26 cellular contexts compared by ENCODE assay signal in genomic region chr21:37793660-37794059, GRCh38.
DNase-seq lines count a peak whose midpoint lies in the region; TF ChIP-seq lines count a peak whose summit lies in the region.
"Had no signal": no experiment of that assay in that cellular context is flagged by ENCODE, and none has a peak within 500 bp of the region (broad histone marks: within the 10 kb centered on the region; RNA-seq: fewer than 3 reads in every experiment).

No MANE protein-coding gene starts in this region.

- no peaks in the 10 kb centered on the region for H4K20me1 ChIP-seq in MM.1S (ENCODE audit: insufficient read depth, low read length)

- peaks cover 52% of the 10 kb centered on the region for H3K27me3 Mint-ChIP-seq in Calu3 (ENCODE audit: unreplicated experiment)
- H3K27me3 Mint-ChIP-seq: activated CD4-positive, alpha-beta memory T cell treated with anti-CD3 and anti-CD28 coated beads, Interleukin-2, amount 10 ng/mL, durations not matched to agents 7 days and 5 days; stimulated activated naive B cell treated with anti-CD40 and anti-IgM and Interleukin-4, amounts not matched to agents 10 μg/mL and 1 μg/mL and 100 μg/mL, for 72 hours had no signal

- no peak overlapping the region for H3K27ac ChIP-seq in MM.1S (ENCODE audit: low read length)
- H3K27ac ChIP-seq: left lung, prostate gland, sigmoid colon, upper lobe of left lung had no signal

- no peaks in the 10 kb centered on the region for H3F3A ChIP-seq in MM.1S (ENCODE audit: insufficient read depth, low read length)

- intact Hi-C loops in Calu3 (cut with micrococcal nuclease; ENCODE audit: unreplicated experiment), result no loop called here

- no peak overlapping the region for H2AFZ ChIP-seq in MM.1S (ENCODE audit: low read length)

- H3K36me3 ChIP-seq in MM.1S (replicated peaks; ENCODE audit: insufficient read depth, low read length), result no peaks in the 10 kb centered on the region
- H3K36me3 ChIP-seq: left lung, prostate gland, sigmoid colon, upper lobe of left lung had no signal

- H3K36me3 Mint-ChIP-seq in Calu3 (ENCODE audit: insufficient read depth, unreplicated experiment), result no peaks in the 10 kb centered on the region
- H3K36me3 Mint-ChIP-seq: stimulated activated naive B cell treated with anti-CD40 and anti-IgM and Interleukin-4, amounts not matched to agents 10 μg/mL and 1 μg/mL and 100 μg/mL, for 72 hours had no signal

- no peak overlapping the region for H3K4me3 Mint-ChIP-seq in Calu3 (ENCODE audit: low read depth, unreplicated experiment)
- H3K4me3 Mint-ChIP-seq: activated CD4-positive, alpha-beta memory T cell treated with anti-CD3 and anti-CD28 coated beads, Interleukin-2, amount 10 ng/mL, durations not matched to agents 7 days and 5 days; stimulated activated naive B cell treated with anti-CD40 and anti-IgM and Interleukin-4, amounts not matched to agents 10 μg/mL and 1 μg/mL and 100 μg/mL, for 72 hours; T-helper 17 cell had no signal

- H3K9me2 ChIP-seq in MM.1S (replicated peaks; ENCODE audit: insufficient read depth, low read length), result no peaks in the 10 kb centered on the region
- H3K9me2 ChIP-seq: SK-N-SH had no signal

- H3K79me2 ChIP-seq in MM.1S (ENCODE audit: low read length), result no peaks in the 10 kb centered on the region

- TF ChIP-seq CTCF in MM.1S (IDR thresholded peaks at IDR 0.05; ENCODE audit: low read length), result no peak
- no peak for TF ChIP-seq CTCF in choroid plexus epithelial cell (conservative IDR thresholded peaks at IDR 0.05; ENCODE audit: low read depth, low read length)
- TF ChIP-seq CTCF in Calu3 (IDR thresholded peaks at IDR 0.05; ENCODE audit: unreplicated experiment), result no peak

- peaks cover 6% of the 10 kb centered on the region; the same call in 1 of the 2 replicates for H3K4me1 ChIP-seq in MM.1S (ENCODE audit: low read length)
- H3K4me1 ChIP-seq: left lung, prostate gland, sigmoid colon, upper lobe of left lung had no signal

- no peak overlapping the region for H3K27ac Mint-ChIP-seq in Calu3 (ENCODE audit: unreplicated experiment)
- H3K27ac Mint-ChIP-seq: activated CD4-positive, alpha-beta memory T cell treated with anti-CD3 and anti-CD28 coated beads, Interleukin-2, amount 10 ng/mL, durations not matched to agents 7 days and 5 days; stimulated activated naive B cell treated with anti-CD40 and anti-IgM and Interleukin-4, amounts not matched to agents 10 μg/mL and 1 μg/mL and 100 μg/mL, for 72 hours; T-helper 17 cell had no signal

- no peaks in the 10 kb centered on the region for H3K9me3 ChIP-seq in MM.1S (replicated peaks; ENCODE audit: insufficient read depth, low read length)
- H3K9me3 ChIP-seq: left lung, prostate gland, sigmoid colon, SK-N-SH, upper lobe of left lung had no signal

- no peaks in the 10 kb centered on the region for H3K9me3 Mint-ChIP-seq in Calu3 (ENCODE audit: low read depth, unreplicated experiment)
- H3K9me3 Mint-ChIP-seq: activated CD4-positive, alpha-beta memory T cell treated with anti-CD3 and anti-CD28 coated beads, Interleukin-2, amount 10 ng/mL, durations not matched to agents 7 days and 5 days; stimulated activated naive B cell treated with anti-CD40 and anti-IgM and Interleukin-4, amounts not matched to agents 10 μg/mL and 1 μg/mL and 100 μg/mL, for 72 hours had no signal

- DNase-seq in EL (peak; percentile 62), MM.1S (peak; percentile 62), choroid plexus epithelial cell (ENCODE audit: low read depth) (peak; percentile 55), iris pigment epithelial cell (ENCODE audit: low read depth) (peak; percentile 56), Calu3 (no peak), NCI-H524 treated with DMSO at 0.1 percent for 48 hours (lab: John Stamatoyannopoulos, UW) (no peak), DMS153 treated with DMSO at 0.1 percent for 48 hours (lab: John Stamatoyannopoulos, UW; ENCODE audit: unreplicated experiment) (no peak), NCI-H526 treated with DMSO at 0.1 percent for 48 hours (lab: John Stamatoyannopoulos, UW) (no peak)
- DNase-seq: ACHN; activated CD4-positive, alpha-beta memory T cell treated with anti-CD3 and anti-CD28 coated beads, Interleukin-2, amount 10 ng/mL, durations not matched to agents 7 days and 5 days; activated CD4-positive, alpha-beta T cell treated with anti-CD3 and anti-CD28 coated beads for 1 hour; activated CD8-positive, alpha-beta memory T cell treated with anti-CD3 and anti-CD28 coated beads, Interleukin-2, amount 50 U/mL, for 48 hours; activated naive CD4-positive, alpha-beta T cell treated with anti-CD3 and anti-CD28 coated beads, Interleukin-2, amount 50 U/mL, for 16 hours; aorta; DMS53; left lung; NCI-H1092 treated with DMSO at 0.1 percent for 48 hours; NCI-H1930; NCI-H345; sigmoid colon; SK-N-SH; stimulated activated CD4-positive, alpha-beta T cell treated with anti-CD3 and anti-CD28 coated beads, Interleukin-15, amount 100 ng/mL, for 24 hours; stimulated activated naive B cell treated with anti-CD40 and anti-IgM and Interleukin-4, amounts not matched to agents 10 μg/mL and 1 μg/mL and 100 μg/mL, for 72 hours; T-helper 17 cell; upper lobe of left lung had no signal

- no TSS peak for BruUV-seq in Calu3 (replicated peaks; lab: Mats Ljungman, UMichigan)

- no peaks in the 10 kb centered on the region for H3K27me3 ChIP-seq in MM.1S (replicated peaks; ENCODE audit: insufficient read depth, low read length)
- H3K27me3 ChIP-seq: left lung, sigmoid colon, upper lobe of left lung had no signal

- no peaks in the 10 kb centered on the region for H3K4me1 Mint-ChIP-seq in Calu3 (ENCODE audit: low read depth, unreplicated experiment)
- H3K4me1 Mint-ChIP-seq: activated CD4-positive, alpha-beta memory T cell treated with anti-CD3 and anti-CD28 coated beads, Interleukin-2, amount 10 ng/mL, durations not matched to agents 7 days and 5 days; stimulated activated naive B cell treated with anti-CD40 and anti-IgM and Interleukin-4, amounts not matched to agents 10 μg/mL and 1 μg/mL and 100 μg/mL, for 72 hours; T-helper 17 cell had no signal

- H3K4me3 ChIP-seq in MM.1S (ENCODE audit: low read length), result no peak overlapping the region
- H3K4me3 ChIP-seq in choroid plexus epithelial cell (ENCODE audit: low read depth, low read length), result no peak overlapping the region
- H3K4me3 ChIP-seq: left lung, prostate gland, sigmoid colon, upper lobe of left lung had no signal

- CTCF ChIA-PET in Calu3 (lab: Charles Lee), result no interaction called here

- H3K9ac ChIP-seq in MM.1S (ENCODE audit: low read length), result no peak overlapping the region
- H3K9ac ChIP-seq: SK-N-SH had no signal

- H3K4me2 ChIP-seq in MM.1S (ENCODE audit: low read depth, low read length), result peak overlapping the region; percentile 2; the same call in 1 of the 2 replicates
- H3K4me2 ChIP-seq: SK-N-SH had no signal

Comparison
In these comparisons a context has a peak if more than half of its experiments do, and no peak if none do; other contexts are left out.
1. DNase-seq: peak in EL (single experiment), MM.1S (single experiment), choroid plexus epithelial cell (single experiment) and iris pigment epithelial cell (single experiment); none in Calu3 (single experiment), NCI-H524 treated with DMSO at 0.1 percent for 48 hours (single experiment), DMS153 treated with DMSO at 0.1 percent for 48 hours (single experiment) and NCI-H526 treated with DMSO at 0.1 percent for 48 hours (single experiment).